10 cellular contexts compared by ENCODE assay signal in the genomic region with DNA sequence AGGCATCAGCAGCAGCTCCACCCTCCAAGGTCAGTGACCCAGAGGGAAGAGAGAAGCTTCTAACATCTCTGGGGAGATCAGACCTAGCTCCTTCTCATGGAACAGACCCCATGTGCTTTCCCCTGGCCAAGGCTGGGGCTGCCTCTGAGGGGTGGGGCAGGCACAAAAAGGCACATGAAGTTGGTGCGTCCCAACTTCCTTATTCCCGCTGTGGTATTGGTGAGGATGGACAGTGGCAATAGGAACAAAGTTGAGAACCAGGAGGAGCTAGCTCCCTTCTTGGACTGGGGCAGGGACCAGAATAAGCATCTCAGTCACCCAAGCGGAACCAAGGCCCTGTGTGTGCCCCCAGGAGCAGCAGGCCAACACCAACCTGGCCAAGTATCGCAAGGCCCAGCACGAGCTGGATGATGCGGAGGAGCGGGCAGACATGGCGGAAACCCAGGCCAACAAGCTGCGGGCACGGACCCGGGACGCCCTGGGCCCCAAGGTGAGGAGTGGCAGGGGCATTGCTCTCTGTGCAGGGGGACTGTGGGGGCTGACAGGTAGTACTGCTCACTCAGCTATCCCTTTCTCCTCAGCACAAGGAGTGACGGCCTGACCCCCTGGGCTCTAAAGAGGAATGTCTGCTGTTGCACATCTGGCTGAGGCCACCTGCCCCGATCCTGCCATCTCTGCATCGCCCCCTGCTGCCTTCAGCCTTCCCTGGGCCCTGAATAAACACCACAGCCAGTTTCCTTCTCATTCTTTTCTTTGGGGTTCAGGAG. TPM values are rescaled to one million over a fixed set of nuclear protein-coding genes. Genes with fewer than 3 reads are reported as not detected.
DNase-seq lines count a peak whose midpoint lies in the region; ATAC-seq, FAIRE-seq and TF ChIP-seq lines count a peak whose summit lies in the region.
"Had no signal": no experiment of that assay in that cellular context is flagged by ENCODE, and none has a peak within 500 bp of the region (broad histone marks: within the 10 kb centered on the region; RNA-seq: fewer than 3 reads in every experiment).

No MANE protein-coding gene starts in this region.

- TF ChIP-seq POLR2A in A549 (IDR thresholded peaks at IDR 0.05; ENCODE audit: low read length) (no peak), GM12891 (IDR thresholded peaks at IDR 0.05; ENCODE audit: low read depth, low read length) (no peak)

- H3K9me3 Mint-ChIP-seq in WTC11 = no peaks in the 10 kb centered on the region
- peaks cover 4% of the 10 kb centered on the region for H3K9me3 Mint-ChIP-seq in glutamatergic neuron (ENCODE audit: unreplicated experiment)

- no peak for FAIRE-seq in A549 (lab: Jason Lieb, UNC)
- FAIRE-seq in GM12891 (lab: Jason Lieb, UNC) = no peak

- DNase-seq in A549 (ENCODE audit: low read depth in 1 of 2, low spot score in 1 of 2) (no peak), GM12891 (ENCODE audit: insufficient read length, low spot score) (no peak), WTC11 (ENCODE audit: low spot score) (peak; percentile 66), hepatocyte (ENCODE audit: low spot score) (no peak), glutamatergic neuron (no peak), cerebellum (ENCODE audit: low spot score) (no peak)
- DNase-seq: activated T-cell treated with anti-CD3 and anti-CD28 coated beads, Interleukin-2, amount 50 U/mL, for 1 hour had no signal

- H3K4me3 ChIP-seq in A549 (no peak overlapping the region), hepatocyte (no peak overlapping the region)
- H3K4me3 ChIP-seq: dorsolateral prefrontal cortex had no signal

- H3K4me2 ChIP-seq in A549 = no peak overlapping the region
- no peak overlapping the region for H3K4me2 ChIP-seq in hepatocyte

- H3K27me3 Mint-ChIP-seq in WTC11 (ENCODE audit: low read depth) (no peaks in the 10 kb centered on the region), glutamatergic neuron (ENCODE audit: unreplicated experiment) (peaks cover 7% of the 10 kb centered on the region)

- no peaks in the 10 kb centered on the region for H3K9me2 ChIP-seq in hepatocyte (replicated peaks; ENCODE audit: insufficient read depth)

- H3K4me1 Mint-ChIP-seq in WTC11 = peaks cover 6% of the 10 kb centered on the region
- no peaks in the 10 kb centered on the region for H3K4me1 Mint-ChIP-seq in glutamatergic neuron (ENCODE audit: low read depth, unreplicated experiment)

- H3K36me3 Mint-ChIP-seq in WTC11 = peaks cover 41% of the 10 kb centered on the region
- no peaks in the 10 kb centered on the region for H3K36me3 Mint-ChIP-seq in glutamatergic neuron (ENCODE audit: unreplicated experiment)

- H3K27me3 ChIP-seq in hepatocyte = no peaks in the 10 kb centered on the region
- H3K27me3 ChIP-seq: dorsolateral prefrontal cortex had no signal

- peak in 1 of 2 experiments; percentile 41; a peak in 3 of 6 replicates for ATAC-seq in A549
- ATAC-seq in WTC11 = no peak; the same call in 1 of the 2 replicates
- ATAC-seq in GM18909 (IDR thresholded peaks at IDR 0.05; ENCODE audit: poor library complexity, unreplicated experiment) = no peak
- no peak for ATAC-seq in HG03108 (IDR thresholded peaks at IDR 0.05; ENCODE audit: unreplicated experiment)

- H3K36me3 ChIP-seq in hepatocyte (replicated peaks; ENCODE audit: insufficient read depth, low read depth) = no peaks in the 10 kb centered on the region

- H3K4me3 Mint-ChIP-seq in WTC11 (no peak overlapping the region), glutamatergic neuron (ENCODE audit: unreplicated experiment) (no peak overlapping the region)

- H2AFZ ChIP-seq in hepatocyte = no peak overlapping the region

- TF ChIP-seq CTCF in A549 (IDR thresholded peaks at IDR 0.05) = peak; percentile 25
- TF ChIP-seq CTCF in WTC11 (IDR thresholded peaks at IDR 0.05) = no peak
- peak; percentile 25 for TF ChIP-seq CTCF in hepatocyte (IDR thresholded peaks at IDR 0.05; ENCODE audit: poor library complexity)
- no peak for TF ChIP-seq CTCF in glutamatergic neuron (IDR thresholded peaks at IDR 0.05; ENCODE audit: partially characterized antibody, unreplicated experiment)

- H3K27ac Mint-ChIP-seq in WTC11 = no peak overlapping the region
- no peak overlapping the region for H3K27ac Mint-ChIP-seq in glutamatergic neuron (ENCODE audit: unreplicated experiment)

- POLR2A ChIA-PET in A549 (lab: Yijun Ruan, JAX) = interaction anchor here (0.6 kb wide), 2 partner anchors 153 to 283 kb away, joined by 3 to 7 read pairs; a partner anchor contains a TSS
- POLR2A ChIA-PET in WTC11 (lab: Charles Lee) = no interaction called here

- H3K4me1 ChIP-seq in A549 (no peaks in the 10 kb centered on the region), hepatocyte (ENCODE audit: insufficient read depth) (no peaks in the 10 kb centered on the region)

- H3K27ac ChIP-seq in A549 = no peak overlapping the region
- H3K27ac ChIP-seq in hepatocyte = no peak overlapping the region

- H4K20me1 ChIP-seq in hepatocyte (ENCODE audit: insufficient read depth, poor library complexity, severe bottlenecking) = no peaks in the 10 kb centered on the region

- H3K9me3 ChIP-seq in A549 (no peaks in the 10 kb centered on the region), hepatocyte (ENCODE audit: low read depth) (no peaks in the 10 kb centered on the region)

- CTCF ChIA-PET in A549 (lab: Yijun Ruan, JAX) (interaction anchor here (0.6 to 4.8 kb wide), 11 partner anchors 10 to 169 kb away, joined by 3 to 30 read pairs (median 3); a partner anchor contains a TSS), WTC11 (lab: Charles Lee) (interaction anchor here (0.8 to 7.3 kb wide), 6 partner anchors 13 to 224 kb away, joined by 3 to 152 read pairs (median 6); a partner anchor contains a TSS)

- TF ChIP-seq RAD21 in A549 (conservative IDR thresholded peaks at IDR 0.05 in 1 of 2, IDR thresholded peaks at IDR 0.05 in 1 of 2) = peak in 1 of 2 experiments; percentile 26; a peak in 1 of 5 replicates

- WGBS in A549 (ENCODE audit: missing lambda C conversion rate) = 94% methylated on average over 15 of the region's 15 CpGs
- WGBS in hepatocyte (ENCODE audit: low lambda C conversion rate, missing lambda C conversion rate) = 91% methylated on average over 15 of the region's 15 CpGs

- no peak for TF ChIP-seq EP300 in A549 (IDR thresholded peaks at IDR 0.05)

- H3K79me2 ChIP-seq in hepatocyte = no peaks in the 10 kb centered on the region

TF ChIP-seq in A549, 52 proteins besides CTCF, POLR2A, EP300 and RAD21:
- TF ChIP-seq EHF (CRISPR knock-in tag; IDR thresholded peaks at IDR 0.05) (no peak), EHMT2 (IDR thresholded peaks at IDR 0.05; ENCODE audit: low read depth) (no peak), JUN (IDR thresholded peaks at IDR 0.05) (no peak), ZSCAN20 (CRISPR knock-in tag; IDR thresholded peaks at IDR 0.05) (no peak)
TF ChIP-seq in A549: peak in this region for 0.

TF ChIP-seq in GM12891, 5 proteins besides CTCF, POLR2A, EP300 and RAD21:
- TF ChIP-seq POU2F2 (IDR thresholded peaks at IDR 0.05; ENCODE audit: low read depth, low read length) = no peak
- TF ChIP-seq PAX5 (IDR thresholded peaks at IDR 0.05; ENCODE audit: insufficient read depth, low read length, severe bottlenecking) = peak; percentile 49

TF ChIP-seq in WTC11, 78 proteins besides CTCF, POLR2A, EP300 and RAD21 (continues in another document):
- TF ChIP-seq NR3C1 (CRISPR knock-in tag; conservative IDR thresholded peaks at IDR 0.05; ENCODE audit: low read depth) = no peak
- TF ChIP-seq TEAD4 (CRISPR knock-in tag; IDR thresholded peaks at IDR 0.05) = no peak
- no peak for TF ChIP-seq CREM (CRISPR knock-in tag; IDR thresholded peaks at IDR 0.05)
- no peak for TF ChIP-seq SMAD4 (CRISPR knock-in tag; IDR thresholded peaks at IDR 0.05)
- no peak for TF ChIP-seq NFATC4 (CRISPR knock-in tag; IDR thresholded peaks at IDR 0.05)
- no peak for TF ChIP-seq ZNF138 (CRISPR knock-in tag; conservative IDR thresholded peaks at IDR 0.05)
- TF ChIP-seq ZNF416 (CRISPR knock-in tag; IDR thresholded peaks at IDR 0.05) = no peak
- no peak for TF ChIP-seq ZNF423 (CRISPR knock-in tag; IDR thresholded peaks at IDR 0.05)
- TF ChIP-seq, protein P1, sequence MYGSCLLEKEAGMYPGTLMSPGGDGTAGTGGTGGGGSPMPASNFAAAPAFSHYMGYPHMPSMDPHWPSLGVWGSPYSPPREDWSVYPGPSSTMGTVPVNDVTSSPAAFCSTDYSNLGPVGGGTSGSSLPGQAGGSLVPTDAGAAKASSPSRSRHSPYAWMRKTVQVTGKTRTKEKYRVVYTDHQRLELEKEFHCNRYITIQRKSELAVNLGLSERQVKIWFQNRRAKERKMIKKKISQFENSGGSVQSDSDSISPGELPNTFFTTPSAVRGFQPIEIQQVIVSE (CRISPR knock-in tag; IDR thresholded peaks at IDR 0.05; ENCODE audit: borderline replicate concordance) = no peak
- no peak for TF ChIP-seq ELF4 (CRISPR knock-in tag; IDR thresholded peaks at IDR 0.05; ENCODE audit: low read depth)
- no peak for TF ChIP-seq JUN (CRISPR knock-in tag; IDR thresholded peaks at IDR 0.05)

RNA-seq across cellular contexts. Expression of a gene that starts 46.1 kb away (rescaled TPM):
- 0.03 and 0.04 TPM in 2 replicates for polyA plus RNA-seq in A549 (2011; rRNA removed)
- polyA plus RNA-seq in A549 (2012; cell fraction: cytosol; rRNA removed) = 0.13 and 0.26 TPM in 2 replicates
- 0.49 and 0.82 TPM in 2 replicates for polyA plus RNA-seq in A549 (2012; cell fraction: nucleus; rRNA removed)
- polyA plus RNA-seq in A549 (2017; fragmentation: RNase III; extraction: RNeasy Plus Mini Kit Qiagen cat#74134 plus additional on column Dnase treatment) = 0.09 to 0.23 TPM (median 0.12 TPM) in 3 replicates
- polyA minus RNA-seq in A549 (2011; rRNA and poly(A)+ RNA removed) = 0.19 TPM in 1 of 2 replicates, not detected in the other
- polyA plus RNA-seq in GM12891 (2012; ENCODE audit: low read depth, missing spikeins) = 0.65 TPM
- 0.66 to 1.0 TPM (median 0.98 TPM) in 3 replicates for total RNA-seq in WTC11 (2021)
- 0.07 TPM in 1 of 2 replicates, not detected in the other for total RNA-seq in hepatocyte
- polyA plus RNA-seq in hepatocyte = 0.42 and 1.9 TPM in 2 replicates
- total RNA-seq in glutamatergic neuron (ENCODE audit: unreplicated experiment) = 1.5 TPM
- total RNA-seq in cerebellum = 0.45 TPM

RNA-seq across cellular contexts. Expression of a gene that starts 46.2 kb away (rescaled TPM):
- polyA plus RNA-seq in A549 (2011; rRNA removed) (92.4 and 107 TPM in 2 replicates), A549 (2017; fragmentation: RNase III; extraction: RNeasy Plus Mini Kit Qiagen cat#74134 plus additional on column Dnase treatment) (57.1 to 59.8 TPM (median 58.4 TPM) in 3 replicates), hepatocyte (45.2 and 54.7 TPM in 2 replicates)
- 82.5 and 89.5 TPM in 2 replicates for polyA plus RNA-seq in A549 (2012; cell fraction: cytosol; rRNA removed)
- polyA plus RNA-seq in A549 (2012; cell fraction: nucleus; rRNA removed) = 139 and 178 TPM in 2 replicates
- polyA minus RNA-seq in A549 (2011; rRNA and poly(A)+ RNA removed) = 74.4 and 93.1 TPM in 2 replicates
- polyA plus RNA-seq in GM12891 (2012; ENCODE audit: low read depth, missing spikeins) = 36.1 TPM
- total RNA-seq in WTC11 (2021) (40.7 to 47.3 TPM (median 46.7 TPM) in 3 replicates), hepatocyte (41.2 and 46.2 TPM in 2 replicates), glutamatergic neuron (ENCODE audit: unreplicated experiment) (28.2 TPM), cerebellum (25.7 TPM)

Comparison
In these comparisons a context has a peak if more than half of its experiments do, and no peak if none do; other contexts are left out.
1. CTCF ChIP-seq: peak in A549 (single experiment) and hepatocyte (single experiment); none in WTC11 (single experiment) and glutamatergic neuron (single experiment).